Comparison of ENCODE assay signal across 8 cellular contexts in genomic region chr11:57499413-57499982, GRCh38. TPM values are rescaled to one million over a fixed set of nuclear protein-coding genes. Genes with fewer than 3 reads are reported as not detected.
A peak's percentile ranks its signal among the peaks of the same experiment; 100 is the strongest.
DNase-seq lines count a peak whose midpoint lies in the region; ATAC-seq, FAIRE-seq and TF ChIP-seq lines count a peak whose summit lies in the region.

No MANE protein-coding gene starts in this region.

- DNase-seq in Caco-2 = peak; percentile 92 to 94
- DNase-seq in SK-MEL-5 (ENCODE audit: low read depth, low spot score) = peak; percentile 80
- peak; percentile 98 for DNase-seq in coronary artery (ENCODE audit: low spot score)
- peak; percentile 76 for DNase-seq in kidney glomerular epithelial cell (lab: John Stamatoyannopoulos, UW)
- peak; percentile 95 for DNase-seq in small intestine
- no peak for DNase-seq in NCI-H2081 (lab: John Stamatoyannopoulos, UW)

- H3K27me3 ChIP-seq in Caco-2 (replicated peaks; ENCODE audit: control insufficient read depth, insufficient read depth, low read length) (no peaks in the 10 kb centered on the region), small intestine (ENCODE audit: control insufficient read depth in 2 of 2, insufficient read depth in 2 of 2, low read length in 2 of 2) (no peaks in the 10 kb centered on the region)

- H3K4me3 ChIP-seq in Caco-2 (ENCODE audit: low read depth, low read length) = 0 out of 2 replicates have a peak overlapping the region, but pooled peaks have one; percentile 9
- H3K4me3 ChIP-seq in coronary artery = peak overlapping the region; percentile 62
- no peak overlapping the region for H3K4me3 ChIP-seq in small intestine (ENCODE audit: low read depth in 1 of 2, low read length in 2 of 2)

- H3K27me3 Mint-ChIP-seq in Caco-2 (ENCODE audit: insufficient read depth, unreplicated experiment) = no peaks in the 10 kb centered on the region

- WGBS in small intestine, 3 donors = 10 to 21% (median 16%) methylated on average over 34 to 35 of the region's 35 CpGs

- H3K4me1 Mint-ChIP-seq in Caco-2 (ENCODE audit: low read depth, unreplicated experiment) = peaks cover 47% of the 10 kb centered on the region

- POLR2A ChIA-PET in Caco-2 (lab: Charles Lee) = no interaction called here

- TF ChIP-seq CTCF in Caco-2 (IDR thresholded peaks at IDR 0.05; ENCODE audit: insufficient read depth in 1 of 2, low read depth in 1 of 2, low read length in 1 of 2, severe bottlenecking in 1 of 2, unreplicated experiment in 1 of 2) (peak in 1 of 2 experiments; percentile 0), coronary artery (IDR thresholded peaks at IDR 0.05) (no peak)

- no peaks in the 10 kb centered on the region for H3K9me3 Mint-ChIP-seq in Caco-2 (ENCODE audit: unreplicated experiment)

- H3K36me3 ChIP-seq in Caco-2 (ENCODE audit: control insufficient read depth, insufficient read depth, low read length) (peaks cover 8% of the 10 kb centered on the region), small intestine (ENCODE audit: control insufficient read depth in 2 of 2, insufficient read depth in 2 of 2, low read length in 2 of 2) (no peaks in the 10 kb centered on the region)

- ATAC-seq in GM19468 (IDR thresholded peaks at IDR 0.05; ENCODE audit: extremely low read depth, unreplicated experiment) (peak; percentile 93), HG03565 (IDR thresholded peaks at IDR 0.05; ENCODE audit: unreplicated experiment) (peak; percentile 95)

- H3K27ac Mint-ChIP-seq in Caco-2 (ENCODE audit: unreplicated experiment) = peak overlapping the region; percentile 74

- no TSS peak for BruUV-seq in Caco-2 (replicated peaks; lab: Mats Ljungman, UMichigan)

- H3K4me1 ChIP-seq in Caco-2 = peaks cover 62% of the 10 kb centered on the region
- peaks cover 0 to 3% of the 10 kb centered on the region in 2 donors for H3K4me1 ChIP-seq in small intestine (ENCODE audit: control insufficient read depth in 2 of 2, insufficient read depth in 1 of 2, low read depth in 1 of 2, low read length in 1 of 2)

- H3K27ac ChIP-seq in coronary artery = peak overlapping the region; percentile 64 to 91
- peak overlapping the region; percentile 37 to 64 for H3K27ac ChIP-seq in small intestine (ENCODE audit: low read depth in 1 of 2, low read length in 1 of 2)

- no peak for FAIRE-seq in small intestine (lab: Jason Lieb, UNC)

- in situ Hi-C loops in SK-MEL-5 (cut with HindIII; ENCODE audit: low pct_unique_long_range_greater_than_20kb, low sequenced_read_pairs) = no loop called here

- H3K9me3 ChIP-seq in Caco-2 = no peaks in the 10 kb centered on the region
- no peaks in the 10 kb centered on the region for H3K9me3 ChIP-seq in small intestine (ENCODE audit: control insufficient read depth, low read depth)

- CTCF ChIA-PET in Caco-2 (lab: Charles Lee) = interaction anchor here (0.6 to 1.3 kb wide), 2 partner anchors 25 to 154 kb away, joined by 3 to 4 read pairs; no protein-coding TSS in a partner anchor

- H3K4me3 Mint-ChIP-seq in Caco-2 (ENCODE audit: unreplicated experiment) = peak overlapping the region; percentile 39

- intact Hi-C loops in Caco-2 (cut with micrococcal nuclease; ENCODE audit: unreplicated experiment) = no loop called here

- peaks cover 71% of the 10 kb centered on the region for H3K36me3 Mint-ChIP-seq in Caco-2 (ENCODE audit: insufficient read depth, unreplicated experiment)

RNA-seq across cellular contexts. Expression of gene SLC43A1, which starts 16.0 kb away (rescaled TPM):
- 71.7 and 80.5 TPM in 2 replicates for total RNA-seq in Caco-2 (2022)
- 10.1 and 11.2 TPM in 2 replicates for total RNA-seq in SK-MEL-5 (2014; rRNA removed; shearing (Covaris generic))
- 13.3 and 21.0 TPM in 2 replicates for polyA plus RNA-seq in SK-MEL-5 (2015; cell fraction: cytosol; rRNA removed)
- 32.8 and 37.2 TPM in 2 replicates for polyA plus RNA-seq in SK-MEL-5 (2015; cell fraction: nucleus; rRNA removed)
- polyA plus RNA-seq in small intestine = 10 to 100 TPM in 1 of 3 donors, 1 to 10 TPM in 1, under 1 TPM in 1; 0.67 to 25.0 (median 2.4) TPM

RNA-seq across cellular contexts. Expression of gene TIMM10, which starts 31.1 kb away (rescaled TPM):
- total RNA-seq in Caco-2 (2022) = 102 and 103 TPM in 2 replicates
- 48.5 and 51.6 TPM in 2 replicates for total RNA-seq in SK-MEL-5 (2014; rRNA removed; shearing (Covaris generic))
- polyA plus RNA-seq in SK-MEL-5 (2015; cell fraction: cytosol; rRNA removed) = 43.4 and 75.1 TPM in 2 replicates
- 6.4 and 17.4 TPM in 2 replicates for polyA plus RNA-seq in SK-MEL-5 (2015; cell fraction: nucleus; rRNA removed)
- 10 to 100 TPM; 58.4 to 84.8 (median 63.1) TPM for polyA plus RNA-seq in small intestine

RNA-seq across cellular contexts. Expression of gene SMTNL1, which starts 37.9 kb away (rescaled TPM):
- total RNA-seq in Caco-2 (2022) = 0.18 TPM in 1 of 2 replicates, not detected in the other
- total RNA-seq in SK-MEL-5 (2014; rRNA removed; shearing (Covaris generic)) = not detected in 2 replicates
- polyA plus RNA-seq in SK-MEL-5 (2015; cell fraction: cytosol; rRNA removed) = 0.05 TPM in 1 of 2 replicates, not detected in the other
- not detected in 2 replicates for polyA plus RNA-seq in SK-MEL-5 (2015; cell fraction: nucleus; rRNA removed)
- polyA plus RNA-seq in small intestine = not detected

RNA-seq across cellular contexts. Expression of gene RTN4RL2, which starts 39.2 kb away (rescaled TPM):
- total RNA-seq in Caco-2 (2022) = 5.5 and 5.6 TPM in 2 replicates
- total RNA-seq in SK-MEL-5 (2014; rRNA removed; shearing (Covaris generic)) = 0.29 and 1.1 TPM in 2 replicates
- polyA plus RNA-seq in SK-MEL-5 (2015; cell fraction: cytosol; rRNA removed) = 6.4 and 7.8 TPM in 2 replicates
- 3.2 and 3.6 TPM in 2 replicates for polyA plus RNA-seq in SK-MEL-5 (2015; cell fraction: nucleus; rRNA removed)
- under 1 TPM in 1 of 3 donors, not detected in 2; 0.70 TPM for polyA plus RNA-seq in small intestine

Comparison
In these comparisons a context has a peak if more than half of its experiments do, and no peak if none do; other contexts are left out.
1. DNase-seq: peak in Caco-2 (2 of 2), SK-MEL-5 (single experiment), coronary artery (single experiment), kidney glomerular epithelial cell (single experiment) and small intestine (single experiment); none in NCI-H2081 (0 of 2).
2. H3K4me3 ChIP-seq: peak in Caco-2 (single experiment) and coronary artery (single experiment); none in small intestine (0 of 2).